7 cellular contexts compared by ENCODE assay signal in genomic region chr3:176416870-176417269, GRCh38.
"Had no signal": no experiment of that assay in that cellular context is flagged by ENCODE, and none has a peak within 500 bp of the region (broad histone marks: within the 10 kb centered on the region; RNA-seq: fewer than 3 reads in every experiment).

No MANE protein-coding gene starts in this region.

- DNase-seq: GOT3, H9, HCEC 1CT, KBM-7 had no signal

- H3K9ac ChIP-seq: KMS-11 had no signal

- H3K27ac ChIP-seq: KMS-11 had no signal

- H3K4me2 ChIP-seq: KMS-11 had no signal

- FAIRE-seq: H54, HepG2 had no signal
